ENCODE assay signal across 28 cellular contexts in genomic region chr3:155052470-155052869, GRCh38.
"Had no signal": no experiment of that assay in that cellular context is flagged by ENCODE, and none has a peak within 500 bp of the region (broad histone marks: within the 10 kb centered on the region; RNA-seq: fewer than 3 reads in every experiment).

No MANE protein-coding gene starts in this region.

- H3K36me3 ChIP-seq: stomach, suprapubic skin, thoracic aorta, thyroid gland, tibial nerve, upper lobe of left lung, upper lobe of right lung, uterus, vagina had no signal

- H3K4me1 Mint-ChIP-seq: stimulated activated effector memory CD8-positive, alpha-beta T cell treated with anti-CD3 and anti-CD28 coated beads, Interleukin-12 subunit alpha, Interleukin-12 subunit beta, amount 100 ng/mL, for 72 hours; stimulated activated memory B cell treated with anti-CD40 and anti-IgM and Interleukin-4, amounts not matched to agents 10 μg/mL and 1 μg/mL and 100 μg/mL, for 72 hours; stimulated activated naive CD8-positive, alpha-beta T cell treated with anti-CD3 and anti-CD28 coated beads, Interleukin-15, amount 100 ng/mL, for 72 hours had no signal

- H3K27ac ChIP-seq: stomach, suprapubic skin, testis, thoracic aorta, thyroid gland, tibial nerve, upper lobe of left lung, upper lobe of right lung, uterus, vagina had no signal

- DNase-seq: stimulated activated CD4-positive, alpha-beta T cell treated with anti-CD3 and anti-CD28 coated beads, Interleukin-2, amount 100 ng/mL, for 24 hours; stimulated activated CD4-positive, alpha-beta T cell treated with anti-CD3 and anti-CD28 coated beads, Interleukin-2, amount 100 ng/mL, for 48 hours; stimulated activated CD4-positive, alpha-beta T cell treated with anti-CD3 and anti-CD28 coated beads, Interleukin-4, amount 100 ng/mL, for 1 hour; stimulated activated CD4-positive, alpha-beta T cell treated with anti-CD3 and anti-CD28 coated beads, Interleukin-4, amount 100 ng/mL, for 24 hours; stimulated activated CD4-positive, alpha-beta T cell treated with anti-CD3 and anti-CD28 coated beads, Interleukin-4, amount 100 ng/mL, for 4 hours; stimulated activated CD8-positive, alpha-beta memory T cell treated with anti-CD3 and anti-CD28 coated beads, Interleukin-4, amount 100 ng/mL, for 48 hours; stimulated activated naive B cell treated with anti-CD40 and anti-IgM and Interleukin-4, amounts not matched to agents 10 μg/mL and 1 μg/mL and 100 μg/mL, for 72 hours; stimulated activated naive CD4-positive, alpha-beta T cell; stimulated activated naive CD4-positive, alpha-beta T cell treated with Interleukin-2 at 50 U/mL for 16 hours; stimulated activated naive CD8-positive, alpha-beta T cell treated with anti-CD3 and anti-CD28 coated beads, Interleukin-15, amount 100 ng/mL, for 72 hours; stimulated activated naive CD8-positive, alpha-beta T cell treated with anti-CD3 and anti-CD28 coated beads, Interleukin-15, Interleukin-2, amounts not matched to agents 100 U/mL and 50 U/mL, for 24 hours; stomach; substantia nigra; testis; thyroid gland; trophoblast cell; upper lobe of right lung; uterus had no signal

- H3K4me3 ChIP-seq: stomach, suprapubic skin, testis, thoracic aorta, thyroid gland, tibial nerve, upper lobe of left lung, upper lobe of right lung, uterus, vagina had no signal

- H3K36me3 Mint-ChIP-seq: stimulated activated effector memory CD8-positive, alpha-beta T cell treated with anti-CD3 and anti-CD28 coated beads, Interleukin-12 subunit alpha, Interleukin-12 subunit beta, amount 100 ng/mL, for 72 hours; stimulated activated memory B cell treated with anti-CD40 and anti-IgM and Interleukin-4, amounts not matched to agents 10 μg/mL and 1 μg/mL and 100 μg/mL, for 72 hours; type B pancreatic cell had no signal

- ATAC-seq: stimulated activated effector memory CD8-positive, alpha-beta T cell treated with anti-CD3 and anti-CD28 coated beads, Interleukin-12 subunit alpha, Interleukin-12 subunit beta, amount 100 ng/mL, for 72 hours; stimulated activated memory B cell treated with anti-CD40 and anti-IgM and Interleukin-4, amounts not matched to agents 10 μg/mL and 1 μg/mL and 100 μg/mL, for 72 hours; stimulated activated naive B cell treated with anti-CD40 and anti-IgM and Interleukin-4, amounts not matched to agents 10 μg/mL and 1 μg/mL and 100 μg/mL, for 72 hours; stimulated activated naive CD8-positive, alpha-beta T cell treated with anti-CD3 and anti-CD28 coated beads, Interleukin-15, amount 100 ng/mL, for 72 hours; stimulated activated naive CD8-positive, alpha-beta T cell treated with anti-CD3 and anti-CD28 coated beads, Interleukin-15, Interleukin-2, amounts not matched to agents 100 U/mL and 50 U/mL, for 24 hours; upper lobe of right lung had no signal

- FAIRE-seq: urothelium cell line had no signal

- H3K4me1 ChIP-seq: stomach, suprapubic skin, testis, thyroid gland, tibial nerve, upper lobe of left lung, upper lobe of right lung, uterus, vagina had no signal

- H3K9me3 ChIP-seq: testis, thoracic aorta, thyroid gland, upper lobe of right lung, uterus, vagina had no signal

- H3K27me3 Mint-ChIP-seq: stimulated activated memory B cell treated with anti-CD40 and anti-IgM and Interleukin-4, amounts not matched to agents 10 μg/mL and 1 μg/mL and 100 μg/mL, for 72 hours; stimulated activated naive B cell treated with anti-CD40 and anti-IgM and Interleukin-4, amounts not matched to agents 10 μg/mL and 1 μg/mL and 100 μg/mL, for 72 hours; stimulated activated naive CD8-positive, alpha-beta T cell treated with anti-CD3 and anti-CD28 coated beads, Interleukin-15, amount 100 ng/mL, for 72 hours; stimulated activated naive CD8-positive, alpha-beta T cell treated with anti-CD3 and anti-CD28 coated beads, Interleukin-15, Interleukin-2, amounts not matched to agents 100 ng/mL and 50 ng/mL, for 24 hours; type B pancreatic cell had no signal

- H3K4me3 Mint-ChIP-seq: stimulated activated effector memory CD8-positive, alpha-beta T cell treated with anti-CD3 and anti-CD28 coated beads, Interleukin-12 subunit alpha, Interleukin-12 subunit beta, amount 100 ng/mL, for 72 hours; stimulated activated memory B cell treated with anti-CD40 and anti-IgM and Interleukin-4, amounts not matched to agents 10 μg/mL and 1 μg/mL and 100 μg/mL, for 72 hours; stimulated activated naive B cell treated with anti-CD40 and anti-IgM and Interleukin-4, amounts not matched to agents 10 μg/mL and 1 μg/mL and 100 μg/mL, for 72 hours; stimulated activated naive CD8-positive, alpha-beta T cell treated with anti-CD3 and anti-CD28 coated beads, Interleukin-15, amount 100 ng/mL, for 72 hours; stimulated activated naive CD8-positive, alpha-beta T cell treated with anti-CD3 and anti-CD28 coated beads, Interleukin-15, Interleukin-2, amounts not matched to agents 100 ng/mL and 50 ng/mL, for 24 hours; type B pancreatic cell had no signal

- H3K27ac Mint-ChIP-seq: stimulated activated effector memory CD8-positive, alpha-beta T cell treated with anti-CD3 and anti-CD28 coated beads, Interleukin-12 subunit alpha, Interleukin-12 subunit beta, amount 100 ng/mL, for 72 hours; stimulated activated memory B cell treated with anti-CD40 and anti-IgM and Interleukin-4, amounts not matched to agents 10 μg/mL and 1 μg/mL and 100 μg/mL, for 72 hours; stimulated activated naive B cell treated with anti-CD40 and anti-IgM and Interleukin-4, amounts not matched to agents 10 μg/mL and 1 μg/mL and 100 μg/mL, for 72 hours; stimulated activated naive CD8-positive, alpha-beta T cell treated with anti-CD3 and anti-CD28 coated beads, Interleukin-15, Interleukin-2, amounts not matched to agents 100 ng/mL and 50 ng/mL, for 24 hours; type B pancreatic cell had no signal

- H3K27me3 ChIP-seq: stomach, suprapubic skin, testis, thyroid gland, tibial nerve, upper lobe of left lung, upper lobe of right lung, uterus, vagina had no signal
